In genomic region chr12:164207-164606, GRCh38 we compare ENCODE assay signal across 18 cellular contexts. TPM values are rescaled to one million over a fixed set of nuclear protein-coding genes. Genes with fewer than 3 reads are reported as not detected.
A peak's percentile ranks its signal among the peaks of the same experiment; 100 is the strongest.
DNase-seq lines count a peak whose midpoint lies in the region; ATAC-seq and TF ChIP-seq lines count a peak whose summit lies in the region.
"Had no signal": no experiment of that assay in that cellular context is flagged by ENCODE, and none has a peak within 500 bp of the region (broad histone marks: within the 10 kb centered on the region; RNA-seq: fewer than 3 reads in every experiment).

No MANE protein-coding gene starts in this region.

- H3K4me1 ChIP-seq in parathyroid adenoma: peaks cover 12% of the 10 kb centered on the region
- H3K4me1 ChIP-seq: tibial artery had no signal

- H3K36me3 Mint-ChIP-seq in glutamatergic neuron (ENCODE audit: unreplicated experiment): peaks cover 5% of the 10 kb centered on the region
- no peaks in the 10 kb centered on the region for H3K36me3 Mint-ChIP-seq in activated CD8-positive, alpha-beta memory T cell treated with anti-CD3 and anti-CD28 coated beads, Interleukin-2, amount 10 ng/mL, durations not matched to agents 7 days and 5 days

- peak overlapping the region; percentile 24 for H3K27ac Mint-ChIP-seq in glutamatergic neuron (ENCODE audit: unreplicated experiment)
- H3K27ac Mint-ChIP-seq in activated CD8-positive, alpha-beta memory T cell treated with anti-CD3 and anti-CD28 coated beads, Interleukin-2, amount 10 ng/mL, durations not matched to agents 7 days and 5 days: no peak overlapping the region
- H3K27ac Mint-ChIP-seq: activated T-cell treated with anti-CD3 and anti-CD28 coated beads, Interleukin-2, amount 50 U/mL, for 24 hours; B cell; endodermal cell had no signal

- no peaks in the 10 kb centered on the region for H3K36me3 ChIP-seq in parathyroid adenoma (ENCODE audit: control insufficient read depth, insufficient read depth, low read length)
- H3K36me3 ChIP-seq: right lobe of liver, tibial artery had no signal

- H3K27me3 ChIP-seq in parathyroid adenoma (ENCODE audit: control insufficient read depth, insufficient read depth, low read length): no peaks in the 10 kb centered on the region
- H3K27me3 ChIP-seq: right lobe of liver had no signal

- H3K4me1 Mint-ChIP-seq in glutamatergic neuron (ENCODE audit: low read depth, unreplicated experiment): peaks cover 52% of the 10 kb centered on the region
- peaks cover 16% of the 10 kb centered on the region for H3K4me1 Mint-ChIP-seq in activated CD8-positive, alpha-beta memory T cell treated with anti-CD3 and anti-CD28 coated beads, Interleukin-2, amount 10 ng/mL, durations not matched to agents 7 days and 5 days
- H3K4me1 Mint-ChIP-seq: B cell had no signal

- ATAC-seq in activated CD8-positive, alpha-beta memory T cell treated with anti-CD3 and anti-CD28 coated beads, Interleukin-2, amount 10 ng/mL, durations not matched to agents 7 days and 5 days: no peak
- ATAC-seq: right lobe of liver had no signal

- in situ Hi-C loops in GM13977 (cut with MboI; ENCODE audit: low pct_unique_long_range_greater_than_20kb, low sequenced_read_pairs, unreplicated experiment): no loop called here

- no peaks in the 10 kb centered on the region for H3K79me2 ChIP-seq in parathyroid adenoma

- TF ChIP-seq CTCF in glutamatergic neuron (IDR thresholded peaks at IDR 0.05; ENCODE audit: partially characterized antibody, unreplicated experiment) (no peak), parathyroid adenoma (IDR thresholded peaks at IDR 0.05) (no peak), GM13977 (IDR thresholded peaks at IDR 0.05; ENCODE audit: extremely low read depth, insufficient read depth, missing control alignments) (no peak)

- H3K9me3 ChIP-seq in parathyroid adenoma (ENCODE audit: control insufficient read depth, low read length): no peaks in the 10 kb centered on the region
- H3K9me3 ChIP-seq: right lobe of liver, tibial artery had no signal

- DNase-seq in HUDEP-2 (lab: John Stamatoyannopoulos, UW; ENCODE audit: unreplicated experiment in 76 of 76) (peak in 74 of 76 experiments; percentile 25 to 89 (median 80)), NCI-H69 (lab: John Stamatoyannopoulos, UW) (peak; percentile 75), glutamatergic neuron (no peak), ecto neural progenitor cell (ENCODE audit: low spot score) (no peak), GM13977 (ENCODE audit: low spot score) (no peak), substantia nigra (lab: John Stamatoyannopoulos, UW) (no peak)
- DNase-seq in activated CD8-positive, alpha-beta memory T cell treated with anti-CD3 and anti-CD28 coated beads, Interleukin-2, amount 10 ng/mL, durations not matched to agents 7 days and 5 days: no peak
- DNase-seq: activated T-cell treated with anti-CD3 and anti-CD28 coated beads, Interleukin-2, amount 50 U/mL, for 24 hours; DMS 273 treated with DMSO at 0.1 percent for 48 hours; endodermal cell; stimulated activated CD4-positive, alpha-beta T cell treated with anti-CD3 and anti-CD28 coated beads, Interleukin-4, amount 100 ng/mL, for 24 hours; tibial artery had no signal

- peaks cover 15% of the 10 kb centered on the region for H3K27me3 Mint-ChIP-seq in glutamatergic neuron (ENCODE audit: unreplicated experiment)
- peaks cover 4% of the 10 kb centered on the region for H3K27me3 Mint-ChIP-seq in activated CD8-positive, alpha-beta memory T cell treated with anti-CD3 and anti-CD28 coated beads, Interleukin-2, amount 10 ng/mL, durations not matched to agents 7 days and 5 days
- H3K27me3 Mint-ChIP-seq: activated T-cell treated with anti-CD3 and anti-CD28 coated beads, Interleukin-2, amount 50 U/mL, for 24 hours had no signal

- H3K9ac ChIP-seq in parathyroid adenoma: no peak overlapping the region

- H3K9me3 Mint-ChIP-seq in glutamatergic neuron (ENCODE audit: unreplicated experiment): peaks cover 12% of the 10 kb centered on the region
- H3K9me3 Mint-ChIP-seq in activated CD8-positive, alpha-beta memory T cell treated with anti-CD3 and anti-CD28 coated beads, Interleukin-2, amount 10 ng/mL, durations not matched to agents 7 days and 5 days (ENCODE audit: low read depth): no peaks in the 10 kb centered on the region
- H3K9me3 Mint-ChIP-seq: activated T-cell treated with anti-CD3 and anti-CD28 coated beads, Interleukin-2, amount 50 U/mL, for 24 hours; central memory CD8-positive, alpha-beta T cell; endodermal cell had no signal

- peak overlapping the region; percentile 1 for H3K27ac ChIP-seq in parathyroid adenoma
- H3K27ac ChIP-seq in substantia nigra (ENCODE audit: low read depth, low read length, poor library complexity, severe bottlenecking): no peak overlapping the region
- H3K27ac ChIP-seq: right lobe of liver, SK-N-MC, tibial artery had no signal

- peak overlapping the region; percentile 5 for H2AFZ ChIP-seq in parathyroid adenoma

- H3K4me3 Mint-ChIP-seq in glutamatergic neuron (ENCODE audit: unreplicated experiment): peak overlapping the region; percentile 47
- H3K4me3 Mint-ChIP-seq in activated CD8-positive, alpha-beta memory T cell treated with anti-CD3 and anti-CD28 coated beads, Interleukin-2, amount 10 ng/mL, durations not matched to agents 7 days and 5 days: no peak overlapping the region
- H3K4me3 Mint-ChIP-seq: activated T-cell treated with anti-CD3 and anti-CD28 coated beads, Interleukin-2, amount 50 U/mL, for 24 hours; B cell; central memory CD8-positive, alpha-beta T cell; endodermal cell had no signal

- CTCF ChIA-PET in activated CD8-positive, alpha-beta memory T cell treated with anti-CD3 and anti-CD28 coated beads, Interleukin-2, amount 10 ng/mL, durations not matched to agents 7 days and 5 days (lab: Charles Lee): interaction anchor here (1.3 kb wide), 1 partner anchor 11 kb away, joined by 4 read pairs; no protein-coding TSS in a partner anchor

- no peak overlapping the region for H3K4me2 ChIP-seq in parathyroid adenoma (ENCODE audit: low read length)

- no peak overlapping the region for H3K4me3 ChIP-seq in parathyroid adenoma (ENCODE audit: low read depth, low read length)
- H3K4me3 ChIP-seq: right lobe of liver, SK-N-MC, tibial artery had no signal

RNA-seq across cellular contexts. Expression of gene SLC6A12, which starts 49.8 kb away (rescaled TPM):
- total RNA-seq in glutamatergic neuron (ENCODE audit: unreplicated experiment): 0.64 TPM
- total RNA-seq in activated CD8-positive, alpha-beta memory T cell treated with anti-CD3 and anti-CD28 coated beads, Interleukin-2, amount 10 ng/mL, durations not matched to agents 7 days and 5 days: under 1 TPM in 1 of 2 experiments, not detected in 1; 0.33 TPM
- total RNA-seq: B cell, MCF 10A had no signal

Comparison
In these comparisons a context has a peak if more than half of its experiments do, and no peak if none do; other contexts are left out.
1. DNase-seq: peak in HUDEP-2 (74 of 76) and NCI-H69 (single experiment); none in glutamatergic neuron (single experiment), activated CD8-positive, alpha-beta memory T cell treated with anti-CD3 and anti-CD28 coated beads, Interleukin-2, amount 10 ng/mL, durations not matched to agents 7 days and 5 days (single experiment), ecto neural progenitor cell (single experiment), GM13977 (single experiment) and substantia nigra (0 of 49).